Comparison of ENCODE assay signal across 1 cellular context in genomic region chr11:121292503-121293275, GRCh38.
TF ChIP-seq lines count a peak whose summit lies in the region.

Gene SC5D (plus strand): TSS chr11:121292771. CDS start chr11:121303376, 10,605 bp downstream.

TF ChIP-seq in K562, 482 proteins besides CTCF, POLR2A, EP300 and RAD21 (continued from another document and continues in another):
- no peak for TF ChIP-seq ZNF449 (CRISPR knock-in tag; IDR thresholded peaks at IDR 0.05)
- TF ChIP-seq TAL1 (IDR thresholded peaks at IDR 0.05) = no peak
- TF ChIP-seq CTBP1 (IDR thresholded peaks at IDR 0.05; ENCODE audit: borderline replicate concordance) = 0 out of 2 replicates have a peak, but pooled peaks have one; percentile 69
- peak; percentile 83 for TF ChIP-seq KDM5B (IDR thresholded peaks at IDR 0.05; ENCODE audit: insufficient replicate concordance, low read depth, low read length)
- no peak for TF ChIP-seq NCOA4 (IDR thresholded peaks at IDR 0.05; ENCODE audit: partially characterized antibody)
- TF ChIP-seq RCOR1 (IDR thresholded peaks at IDR 0.05; ENCODE audit: borderline replicate concordance in 1 of 2, low read depth in 2 of 2, low read length in 2 of 2) = peak in 1 of 2 experiments; percentile 3; a peak in 1 of 4 replicates
- TF ChIP-seq EGR1 (conservative IDR thresholded peaks at IDR 0.05) = peak; percentile 43
- TF ChIP-seq CCNT2 (IDR thresholded peaks at IDR 0.05; ENCODE audit: borderline replicate concordance, extremely low read depth, insufficient read length, low read depth, low read length) = peak; percentile 65
- TF ChIP-seq ZBTB49 (CRISPR knock-in tag; IDR thresholded peaks at IDR 0.05; ENCODE audit: borderline replicate concordance) = no peak; the same call in 1 of the 2 replicates
- peak; percentile 92; the same call in 1 of the 2 replicates for TF ChIP-seq TOE1 (IDR thresholded peaks at IDR 0.05; ENCODE audit: borderline replicate concordance)
- TF ChIP-seq TOE1 (CRISPR knock-in tag; IDR thresholded peaks at IDR 0.05; ENCODE audit: borderline replicate concordance, low read depth) = no peak
- no peak for TF ChIP-seq HMGXB4 (CRISPR knock-in tag; IDR thresholded peaks at IDR 0.05)
- TF ChIP-seq MBD2 (IDR thresholded peaks at IDR 0.05; ENCODE audit: borderline replicate concordance, low read depth) = peak; percentile 54; the same call in 1 of the 2 replicates
- no peak for TF ChIP-seq ZNF232 (CRISPR knock-in tag; IDR thresholded peaks at IDR 0.05)
- TF ChIP-seq NFATC3 (IDR thresholded peaks at IDR 0.05) = no peak
- TF ChIP-seq DACH1 (IDR thresholded peaks at IDR 0.05; ENCODE audit: partially characterized antibody) = peak; percentile 69
- peak in 1 of 2 experiments; percentile 75; a peak in 2 of 4 replicates for TF ChIP-seq HDAC1 (IDR thresholded peaks at IDR 0.05)
- TF ChIP-seq RFX7 (CRISPR knock-in tag; IDR thresholded peaks at IDR 0.05) = no peak
- TF ChIP-seq UBTF (IDR thresholded peaks at IDR 0.05; ENCODE audit: borderline replicate concordance in 1 of 2, low read depth in 2 of 2, low read length in 2 of 2) = peak; percentile 21 to 27; a peak in 1 of 4 replicates
- peak; percentile 41; the same call in 1 of the 2 replicates for TF ChIP-seq GATA2 (CRISPR knock-in tag; IDR thresholded peaks at IDR 0.05)
- TF ChIP-seq IFI16 (CRISPR knock-in tag; IDR thresholded peaks at IDR 0.05) = no peak
- no peak for TF ChIP-seq KAT2B (IDR thresholded peaks at IDR 0.05; ENCODE audit: low read depth, low read length)
- TF ChIP-seq YY1 (IDR thresholded peaks at IDR 0.05; ENCODE audit: borderline replicate concordance in 1 of 3, control insufficient read depth in 1 of 3, extremely low read depth in 1 of 3, insufficient read depth in 3 of 3, insufficient read length in 1 of 3, insufficient replicate concordance in 2 of 3, low read depth in 1 of 3, low read length in 2 of 3) = peak in 2 of 3 experiments; percentile 50 to 77
- no peak for TF ChIP-seq ATF1 (CRISPR knock-in tag; IDR thresholded peaks at IDR 0.05)
- peak; percentile 88 for TF ChIP-seq ATF1 (tag; IDR thresholded peaks at IDR 0.05)
- TF ChIP-seq GMEB1 (CRISPR knock-in tag; IDR thresholded peaks at IDR 0.05) = peak; percentile 73
- TF ChIP-seq PHF20 (IDR thresholded peaks at IDR 0.05; ENCODE audit: partially characterized antibody) = peak; percentile 51
- TF ChIP-seq ATF7 (IDR thresholded peaks at IDR 0.05) = peak; percentile 51; the same call in 1 of the 2 replicates
- TF ChIP-seq ZNF395 (CRISPR knock-in tag; IDR thresholded peaks at IDR 0.05) = no peak
- peak; percentile 87 for TF ChIP-seq RBBP5 (IDR thresholded peaks at IDR 0.05; ENCODE audit: borderline replicate concordance, insufficient read depth, low read length, poor library complexity, severe bottlenecking)
- TF ChIP-seq MCM5 (IDR thresholded peaks at IDR 0.05; ENCODE audit: low read depth) = no peak
- 0 out of 2 replicates have a peak, but pooled peaks have one; percentile 20 for TF ChIP-seq SMARCE1 (IDR thresholded peaks at IDR 0.05)
- no peak for TF ChIP-seq SREBF2 (CRISPR knock-in tag; IDR thresholded peaks at IDR 0.05)
- TF ChIP-seq ZBTB7A (IDR thresholded peaks at IDR 0.05; ENCODE audit: borderline replicate concordance, control insufficient read depth, low read depth, low read length) = no peak; the same call in 1 of the 2 replicates
- TF ChIP-seq ELK1 (CRISPR knock-in tag; IDR thresholded peaks at IDR 0.05) = no peak
- 0 out of 6 replicates have a peak, but pooled peaks of 1 of the 3 experiments have one; percentile 26 for TF ChIP-seq ZBTB11 (CRISPR knock-in tag; IDR thresholded peaks at IDR 0.05)
- no peak for TF ChIP-seq E2F4 (CRISPR knock-in tag; IDR thresholded peaks at IDR 0.05; ENCODE audit: low read depth)
- peak; percentile 95 for TF ChIP-seq TFAP4 (CRISPR knock-in tag; IDR thresholded peaks at IDR 0.05; ENCODE audit: borderline replicate concordance)
- TF ChIP-seq NFIX (CRISPR knock-in tag; IDR thresholded peaks at IDR 0.05; ENCODE audit: low read depth) = no peak
- TF ChIP-seq TRIM24 (IDR thresholded peaks at IDR 0.05) = no peak
- peak; percentile 50; the same call in 1 of the 2 replicates for TF ChIP-seq LARP7 (IDR thresholded peaks at IDR 0.05)
- TF ChIP-seq HLTF (IDR thresholded peaks at IDR 0.05) = no peak
- TF ChIP-seq ZNF696 (CRISPR knock-in tag; conservative IDR thresholded peaks at IDR 0.05) = no peak
- peak; percentile 94 for TF ChIP-seq CXXC5 (CRISPR knock-in tag; IDR thresholded peaks at IDR 0.05)
- TF ChIP-seq SMAD3 (CRISPR knock-in tag; conservative IDR thresholded peaks at IDR 0.05) = no peak
